In the genomic region with DNA sequence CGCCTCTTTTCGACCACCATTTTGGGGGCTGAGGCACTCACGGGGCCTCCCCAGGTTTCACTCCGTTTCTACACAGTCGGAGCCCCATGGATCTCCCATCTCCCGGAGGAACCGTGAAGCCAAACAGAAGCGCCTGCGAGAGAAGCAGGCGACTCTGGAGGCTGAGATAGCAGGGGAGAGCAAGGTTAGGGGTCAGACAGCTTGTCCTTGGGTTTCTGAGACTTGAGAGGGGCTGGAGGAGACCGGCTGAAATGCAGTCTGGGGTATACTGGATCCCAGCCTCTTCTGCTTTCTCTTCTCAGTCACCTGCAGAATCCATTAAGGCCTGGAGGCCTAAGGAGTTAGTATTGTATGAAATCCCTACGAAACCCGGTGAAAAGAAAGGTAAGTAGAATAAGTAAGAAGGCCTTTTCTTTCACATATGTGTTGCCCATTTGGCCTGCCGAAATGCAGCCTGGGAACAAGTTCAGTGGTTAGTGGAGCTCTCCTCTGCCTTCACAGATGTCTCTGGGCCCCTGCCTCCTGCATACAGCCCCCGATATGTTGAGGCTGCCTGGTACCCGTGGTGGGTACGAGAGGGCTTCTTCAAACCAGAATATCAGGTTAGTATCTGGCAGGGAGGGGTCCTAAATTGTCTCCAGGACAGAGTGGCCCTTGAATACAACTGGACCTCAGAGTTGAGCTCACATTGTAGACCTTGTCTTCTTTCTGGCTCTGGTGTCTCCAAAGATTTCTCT, we compare ENCODE assay signal across 6 cellular contexts. TPM values are rescaled to one million over a fixed set of nuclear protein-coding genes. Genes with fewer than 3 reads are reported as not detected.
DNase-seq lines count a peak whose midpoint lies in the region; ATAC-seq and TF ChIP-seq lines count a peak whose summit lies in the region.

No MANE protein-coding gene starts in this region.

- TF ChIP-seq CTCF in endothelial cell (IDR thresholded peaks at IDR 0.05; ENCODE audit: unreplicated experiment): no peak

- ATAC-seq in GM21423 (IDR thresholded peaks at IDR 0.05; ENCODE audit: unreplicated experiment) (no peak), HG02884 (IDR thresholded peaks at IDR 0.05; ENCODE audit: unreplicated experiment) (no peak)

- peak overlapping the region; percentile 76 for H3K4me3 Mint-ChIP-seq in endothelial cell (ENCODE audit: unreplicated experiment)

- H3K9ac ChIP-seq in skeletal muscle satellite cell (ENCODE audit: low read depth, low read length): peak overlapping the region; percentile 95

- peaks cover 23% of the 10 kb centered on the region for H3K36me3 Mint-ChIP-seq in endothelial cell (ENCODE audit: low read depth, unreplicated experiment)

- H3K9me3 Mint-ChIP-seq in endothelial cell (ENCODE audit: unreplicated experiment): no peaks in the 10 kb centered on the region

- H3K4me3 ChIP-seq in skeletal muscle satellite cell (ENCODE audit: low read length): peak overlapping the region; percentile 78

- H3K27ac Mint-ChIP-seq in endothelial cell (ENCODE audit: unreplicated experiment): no peak overlapping the region

- peak overlapping the region; percentile 91 for H3K4me2 ChIP-seq in skeletal muscle satellite cell (ENCODE audit: low read length)

- DNase-seq in DMS53 (lab: John Stamatoyannopoulos, UW) (peak; percentile 54), DMS53 treated with DMSO at 0.1 percent for 48 hours (lab: John Stamatoyannopoulos, UW; ENCODE audit: unreplicated experiment) (no peak), endothelial cell (ENCODE audit: low spot score) (no peak)

- H3K27me3 Mint-ChIP-seq in endothelial cell (ENCODE audit: unreplicated experiment): peaks cover 3% of the 10 kb centered on the region

- H3K4me1 ChIP-seq in skeletal muscle satellite cell (ENCODE audit: control insufficient read depth, insufficient read depth, low read length): peaks cover 24% of the 10 kb centered on the region

- H3K9me3 ChIP-seq in skeletal muscle satellite cell (replicated peaks; ENCODE audit: low read length): no peaks in the 10 kb centered on the region

- H3K27me3 ChIP-seq in skeletal muscle satellite cell (ENCODE audit: control insufficient read depth, insufficient read depth, low read length): no peaks in the 10 kb centered on the region

- H3K36me3 ChIP-seq in skeletal muscle satellite cell (ENCODE audit: insufficient read depth, low read length): peaks cover 41% of the 10 kb centered on the region

- H3K4me1 Mint-ChIP-seq in endothelial cell (ENCODE audit: unreplicated experiment): peaks cover 4% of the 10 kb centered on the region

RNA-seq across cellular contexts. Expression of gene VARS2, which starts 1.0 kb away (rescaled TPM):
- total RNA-seq in endothelial cell (ENCODE audit: unreplicated experiment): 20.0 TPM
- 13.9 and 15.9 TPM in 2 replicates for total RNA-seq in skeletal muscle satellite cell (2012; rRNA removed)

RNA-seq across cellular contexts. Expression of gene GTF2H4, which starts 7.0 kb away (rescaled TPM):
- total RNA-seq in endothelial cell (ENCODE audit: unreplicated experiment): 47.6 TPM
- total RNA-seq in skeletal muscle satellite cell (2012; rRNA removed): 6.3 and 7.0 TPM in 2 replicates

RNA-seq across cellular contexts. Expression of gene SFTA2, which starts 16.9 kb away (rescaled TPM):
- 2.8 TPM for total RNA-seq in endothelial cell (ENCODE audit: unreplicated experiment)
- not detected in 2 replicates for total RNA-seq in skeletal muscle satellite cell (2012; rRNA removed)

RNA-seq across cellular contexts. Expression of gene MUCL3, which starts 25.8 kb away (rescaled TPM):
- total RNA-seq in endothelial cell (ENCODE audit: unreplicated experiment): not detected
- not detected in 2 replicates for total RNA-seq in skeletal muscle satellite cell (2012; rRNA removed)

RNA-seq across cellular contexts. Expression of gene DDR1, which starts 30.7 kb away (rescaled TPM):
- total RNA-seq in endothelial cell (ENCODE audit: unreplicated experiment): 8.2 TPM
- 3.8 and 3.9 TPM in 2 replicates for total RNA-seq in skeletal muscle satellite cell (2012; rRNA removed)
